In genomic region chr9:3189113-3189861, GRCh38 we compare ENCODE assay signal across 1 cellular context.
TF ChIP-seq lines count a peak whose summit lies in the region.

No MANE protein-coding gene starts in this region.

TF ChIP-seq in HepG2, 621 proteins besides CTCF, POLR2A, EP300 and RAD21 (continued from another document):
- TF ChIP-seq ARHGAP35 (CRISPR knock-in tag; IDR thresholded peaks at IDR 0.05; ENCODE audit: borderline replicate concordance) (no peak), BCL6 (CRISPR knock-in tag; IDR thresholded peaks at IDR 0.05) (peak; percentile 68; the same call in 1 of the 2 replicates), SNAPC2 (CRISPR knock-in tag; IDR thresholded peaks at IDR 0.05) (no peak), ZNF652 (CRISPR knock-in tag; IDR thresholded peaks at IDR 0.05; ENCODE audit: borderline replicate concordance, low read depth) (peak; percentile 65; the same call in 1 of the 2 replicates), ZKSCAN1 (IDR thresholded peaks at IDR 0.05; ENCODE audit: low read length) (no peak)
TF ChIP-seq in HepG2: peak in this region for 4.
